18 cellular contexts compared by ENCODE assay signal in the genomic region with DNA sequence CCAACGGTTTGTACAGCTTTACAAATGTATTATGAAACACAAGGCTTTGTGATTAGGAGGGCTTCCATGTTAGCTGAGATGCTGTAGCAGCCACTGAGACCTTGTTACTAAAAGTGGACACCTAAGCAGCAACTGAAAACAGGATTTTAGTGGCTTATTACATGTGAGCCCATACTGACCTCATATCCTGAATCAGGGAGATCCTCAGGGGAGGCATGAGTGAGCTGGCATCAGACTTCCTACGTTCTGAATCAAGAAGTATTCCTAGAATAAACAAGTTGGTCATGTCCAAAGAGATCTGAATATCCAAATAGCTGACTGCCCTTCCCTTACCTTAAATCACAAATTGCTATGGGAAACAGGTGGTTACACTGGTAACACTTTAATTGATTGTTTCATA. TPM values are rescaled to one million over a fixed set of nuclear protein-coding genes. Genes with fewer than 3 reads are reported as not detected.
DNase-seq lines count a peak whose midpoint lies in the region; ATAC-seq and TF ChIP-seq lines count a peak whose summit lies in the region.
"Had no signal": no experiment of that assay in that cellular context is flagged by ENCODE, and none has a peak within 500 bp of the region (broad histone marks: within the 10 kb centered on the region; RNA-seq: fewer than 3 reads in every experiment).

No MANE protein-coding gene starts in this region.

- no peak overlapping the region for H3K4me3 ChIP-seq in BJ (ENCODE audit: low read depth, low read length)
- H3K4me3 ChIP-seq: BLaER1 treated with 17β-estradiol and CSF1 and Interleukin-3, amounts not matched to agents 10 nM and 100 nM; colonic mucosa; SK-N-MC; tibial nerve had no signal

- no peak for ATAC-seq in HG03039 (IDR thresholded peaks at IDR 0.05; ENCODE audit: unreplicated experiment)

- peaks cover 18% of the 10 kb centered on the region for H3K36me3 ChIP-seq in BJ (ENCODE audit: control insufficient read depth, insufficient read depth, low read length)
- H3K36me3 ChIP-seq: colonic mucosa had no signal

- TF ChIP-seq CTCF in BJ (IDR thresholded peaks at IDR 0.05; ENCODE audit: insufficient read depth, low read depth, low read length), result no peak

- no peak overlapping the region for H3K27ac Mint-ChIP-seq in activated CD4-positive, alpha-beta memory T cell treated with anti-CD3 and anti-CD28 coated beads, Interleukin-2, amount 10 ng/mL, durations not matched to agents 7 days and 5 days

- H3K4me1 Mint-ChIP-seq in activated CD4-positive, alpha-beta memory T cell treated with anti-CD3 and anti-CD28 coated beads, Interleukin-2, amount 10 ng/mL, durations not matched to agents 7 days and 5 days, result peaks cover 3% of the 10 kb centered on the region

- H3K4me3 Mint-ChIP-seq in activated CD4-positive, alpha-beta memory T cell treated with anti-CD3 and anti-CD28 coated beads, Interleukin-2, amount 10 ng/mL, durations not matched to agents 7 days and 5 days, result no peak overlapping the region

- H3K27ac ChIP-seq in epithelial cell of prostate, result peak overlapping the region; percentile 59
- H3K27ac ChIP-seq: BLaER1 treated with 17β-estradiol and CSF1 and Interleukin-3, amounts not matched to agents 10 nM and 100 nM; colonic mucosa; SK-N-MC; tibial nerve; VCaP had no signal

- DNase-seq in BJ (ENCODE audit: low read depth), result peak; percentile 35
- peak; percentile 61 for DNase-seq in RKO (ENCODE audit: low spot score)
- DNase-seq in epithelial cell of prostate (ENCODE audit: low read depth, low spot score), result no peak
- DNase-seq in myocyte (ENCODE audit: low read depth), result peak; percentile 58
- no peak for DNase-seq in activated effector memory CD4-positive, alpha-beta T cell treated with anti-CD3 and anti-CD28 coated beads, Interleukin-2, amount 50 U/mL, for 16 hours
- no peak for DNase-seq in cerebellar cortex (ENCODE audit: low spot score)
- DNase-seq in activated CD4-positive, alpha-beta memory T cell treated with anti-CD3 and anti-CD28 coated beads, Interleukin-2, amount 10 ng/mL, durations not matched to agents 7 days and 5 days, result no peak
- DNase-seq: activated naive CD4-positive, alpha-beta T cell treated with anti-CD3 and anti-CD28 coated beads, Interleukin-2, amount 50 U/mL, for 16 hours; colonic mucosa; DMS53; foreskin melanocyte; posterior cingulate gyrus; stimulated activated CD4-positive, alpha-beta T cell treated with anti-CD3 and anti-CD28 coated beads, Interleukin-15, amount 100 ng/mL, for 24 hours had no signal

- POLR2A ChIA-PET in BJ (lab: Charles Lee), result no interaction called here
- POLR2A ChIA-PET in activated CD4-positive, alpha-beta memory T cell treated with anti-CD3 and anti-CD28 coated beads, Interleukin-2, amount 10 ng/mL, durations not matched to agents 7 days and 5 days (lab: Charles Lee), result no interaction called here

- CTCF ChIA-PET in BJ (lab: Yijun Ruan, JAX), result interaction anchor here (1.2 to 3.1 kb wide), 4 partner anchors 10 to 21 kb away, joined by 3 to 11 read pairs (median 8); no protein-coding TSS in a partner anchor
- CTCF ChIA-PET in activated CD4-positive, alpha-beta memory T cell treated with anti-CD3 and anti-CD28 coated beads, Interleukin-2, amount 10 ng/mL, durations not matched to agents 7 days and 5 days (lab: Charles Lee), result interaction anchor here (1.3 to 3.3 kb wide), 2 partner anchors 12 to 356 kb away, joined by 3 to 20 read pairs; no protein-coding TSS in a partner anchor

- H3K27me3 ChIP-seq in BJ (ENCODE audit: control insufficient read depth, insufficient read depth, low read length), result no peaks in the 10 kb centered on the region
- H3K27me3 ChIP-seq: BLaER1 treated with 17β-estradiol and CSF1 and Interleukin-3, amounts not matched to agents 10 nM and 100 nM; colonic mucosa; tibial nerve had no signal

- H3K9me3 Mint-ChIP-seq in activated CD4-positive, alpha-beta memory T cell treated with anti-CD3 and anti-CD28 coated beads, Interleukin-2, amount 10 ng/mL, durations not matched to agents 7 days and 5 days, result no peaks in the 10 kb centered on the region

- H3K27me3 Mint-ChIP-seq in activated CD4-positive, alpha-beta memory T cell treated with anti-CD3 and anti-CD28 coated beads, Interleukin-2, amount 10 ng/mL, durations not matched to agents 7 days and 5 days, result no peaks in the 10 kb centered on the region

- no peaks in the 10 kb centered on the region for H3K36me3 Mint-ChIP-seq in activated CD4-positive, alpha-beta memory T cell treated with anti-CD3 and anti-CD28 coated beads, Interleukin-2, amount 10 ng/mL, durations not matched to agents 7 days and 5 days (ENCODE audit: low read depth)

RNA-seq across cellular contexts. Expression of gene SCUBE2, which starts 59.1 kb away (rescaled TPM):
- polyA plus RNA-seq in BJ (2011; rRNA removed), result 1.4 and 2.0 TPM in 2 replicates
- polyA minus RNA-seq in BJ (2011; rRNA and poly(A)+ RNA removed), result 2.5 and 2.7 TPM in 2 replicates
- 1.2 and 8.4 TPM in 2 replicates for total RNA-seq in myocyte
- 7.9 TPM for polyA plus RNA-seq in myocyte (2012)
- total RNA-seq in activated CD4-positive, alpha-beta memory T cell treated with anti-CD3 and anti-CD28 coated beads, Interleukin-2, amount 10 ng/mL, durations not matched to agents 7 days and 5 days, result not detected

Comparison
In these comparisons a context has a peak if more than half of its experiments do, and no peak if none do; other contexts are left out.
1. DNase-seq: peak in BJ (single experiment), RKO (single experiment) and myocyte (single experiment); none in epithelial cell of prostate (single experiment), activated effector memory CD4-positive, alpha-beta T cell treated with anti-CD3 and anti-CD28 coated beads, Interleukin-2, amount 50 U/mL, for 16 hours (single experiment), cerebellar cortex (single experiment) and activated CD4-positive, alpha-beta memory T cell treated with anti-CD3 and anti-CD28 coated beads, Interleukin-2, amount 10 ng/mL, durations not matched to agents 7 days and 5 days (single experiment).